Comparison of ENCODE assay signal across 9 cellular contexts in genomic region chr12:666766-667308, GRCh38. TPM values are rescaled to one million over a fixed set of nuclear protein-coding genes. Genes with fewer than 3 reads are reported as not detected.
DNase-seq lines count a peak whose midpoint lies in the region; ATAC-seq and TF ChIP-seq lines count a peak whose summit lies in the region.
"Had no signal": no experiment of that assay in that cellular context is flagged by ENCODE, and none has a peak within 500 bp of the region (broad histone marks: within the 10 kb centered on the region; RNA-seq: fewer than 3 reads in every experiment).

No MANE protein-coding gene starts in this region.

- peaks cover 78% of the 10 kb centered on the region for H3K4me1 Mint-ChIP-seq in CD4-positive, alpha-beta T cell (ENCODE audit: low read depth)

- H3K27me3 Mint-ChIP-seq in CD4-positive, alpha-beta T cell = no peaks in the 10 kb centered on the region

- H3K4me3 ChIP-seq in SJCRH30 (peak overlapping the region; percentile 32), mesendoderm (ENCODE audit: low read length) (no peak overlapping the region), MG63 (no peak overlapping the region)
- H3K4me3 ChIP-seq in effector memory CD4-positive, alpha-beta T cell (ENCODE audit: insufficient read depth, low read depth, low read length, poor library complexity, severe bottlenecking) = no peak overlapping the region

- H3K4me1 ChIP-seq in SJCRH30 (no peaks in the 10 kb centered on the region; the same call in none of the 2 replicates), mesendoderm (ENCODE audit: control insufficient read depth, low read depth, low read length) (no peaks in the 10 kb centered on the region)
- H3K4me1 ChIP-seq in effector memory CD4-positive, alpha-beta T cell (ENCODE audit: control insufficient read depth, insufficient read depth, low read length, poor library complexity, severe bottlenecking) = peaks cover 15% of the 10 kb centered on the region

- no peaks in the 10 kb centered on the region for H3K79me2 ChIP-seq in mesendoderm (ENCODE audit: control insufficient read depth, insufficient read depth, low read length)

- no peaks in the 10 kb centered on the region for H3K9me3 Mint-ChIP-seq in CD4-positive, alpha-beta T cell

- H2BK15ac ChIP-seq in mesendoderm (replicated peaks; ENCODE audit: low read depth) = no peak overlapping the region

- no peak overlapping the region for H2BK5ac ChIP-seq in mesendoderm (ENCODE audit: low read length)

- H3K27ac ChIP-seq in CD4-positive, alpha-beta T cell (ENCODE audit: low read depth, low read length) = no peak overlapping the region
- H3K27ac ChIP-seq in SJCRH30 (no peak overlapping the region), mesendoderm (ENCODE audit: low read depth, low read length) (no peak overlapping the region)
- H3K27ac ChIP-seq in effector memory CD4-positive, alpha-beta T cell (ENCODE audit: insufficient read depth, low read length, poor library complexity, severe bottlenecking) = peak overlapping the region; percentile 20

- no peak overlapping the region for H3K9ac ChIP-seq in mesendoderm (ENCODE audit: low read length)

- peak overlapping the region; percentile 40 for H3K4me3 Mint-ChIP-seq in CD4-positive, alpha-beta T cell

- no peak overlapping the region for H3K56ac ChIP-seq in mesendoderm (ENCODE audit: low read length)

- no peak overlapping the region for H2BK120ac ChIP-seq in mesendoderm (ENCODE audit: low read depth, low read length)

- H3K27ac Mint-ChIP-seq in CD4-positive, alpha-beta T cell = peak overlapping the region; percentile 80

- H2AK5ac ChIP-seq in mesendoderm (ENCODE audit: low read length) = no peak overlapping the region

- H4K5ac ChIP-seq in mesendoderm (ENCODE audit: low read length) = no peak overlapping the region

- CTCF ChIA-PET in CD4-positive, alpha-beta T cell (lab: Charles Lee) = interaction anchor here (0.7 to 3.8 kb wide), 4 partner anchors 21 to 136 kb away, joined by 3 to 24 read pairs (median 4); partner anchors contain the start of gene WNK1

- no peaks in the 10 kb centered on the region for H3K9me3 ChIP-seq in CD4-positive, alpha-beta T cell (ENCODE audit: control insufficient read depth, low read length)
- H3K9me3 ChIP-seq in SJCRH30 (replicated peaks) = no peaks in the 10 kb centered on the region
- no peaks in the 10 kb centered on the region for H3K9me3 ChIP-seq in effector memory CD4-positive, alpha-beta T cell (ENCODE audit: control insufficient read depth, low read length)
- no peaks in the 10 kb centered on the region for H3K9me3 ChIP-seq in MG63

- TF ChIP-seq CTCF in CD4-positive, alpha-beta T cell (IDR thresholded peaks at IDR 0.05) = no peak

- no peak overlapping the region for H3K4me2 ChIP-seq in mesendoderm (ENCODE audit: low read length)

- no peak overlapping the region for H3K18ac ChIP-seq in mesendoderm (ENCODE audit: low read length)

- H3K36me3 Mint-ChIP-seq in CD4-positive, alpha-beta T cell (ENCODE audit: low read depth) = no peaks in the 10 kb centered on the region

- peak; percentile 45 for ATAC-seq in CD4-positive, alpha-beta T cell (ENCODE audit: poor library complexity)
- ATAC-seq in GM19372 (IDR thresholded peaks at IDR 0.05; ENCODE audit: low read depth, unreplicated experiment) (peak; percentile 46), sciatic nerve (no peak)

- no CpG with 5 or more reads among the region's 7 CpGs for WGBS in mesendoderm (ENCODE audit: extremely low coverage, insufficient coverage, low lambda C conversion rate)

- no peaks in the 10 kb centered on the region for H3K27me3 ChIP-seq in CD4-positive, alpha-beta T cell (ENCODE audit: control insufficient read depth, insufficient read depth, low read length)
- H3K27me3 ChIP-seq in SJCRH30 = no peaks in the 10 kb centered on the region
- no peaks in the 10 kb centered on the region for H3K27me3 ChIP-seq in effector memory CD4-positive, alpha-beta T cell (replicated peaks; ENCODE audit: control insufficient read depth, insufficient read depth, low read length, poor library complexity, severe bottlenecking)
- no peaks in the 10 kb centered on the region for H3K27me3 ChIP-seq in mesendoderm (ENCODE audit: insufficient read depth, low read length, poor library complexity)
- H3K27me3 ChIP-seq in MG63 = peaks cover under 1% of the 10 kb centered on the region; the same call in 1 of the 2 replicates

- no peaks in the 10 kb centered on the region for H3K79me1 ChIP-seq in mesendoderm (ENCODE audit: low read length)

- H3K23ac ChIP-seq in mesendoderm (ENCODE audit: low read length) = no peak overlapping the region

- no peak for DNase-seq in CD4-positive, alpha-beta T cell
- DNase-seq in SJCRH30 (peak in 1 of 2 experiments; percentile 46), putamen (ENCODE audit: low spot score) (no peak), mesendoderm (no peak), MG63 (no peak), sciatic nerve (ENCODE audit: low spot score) (no peak)
- no peak for DNase-seq in effector memory CD4-positive, alpha-beta T cell
- DNase-seq: NCI-H2171 treated with DMSO at 0.1 percent for 48 hours had no signal

- H4K8ac ChIP-seq in mesendoderm (ENCODE audit: low read depth, low read length) = no peak overlapping the region

- intact Hi-C loops in CD4-positive, alpha-beta T cell (cut with DNase I, micrococcal nuclease) = loop anchor here in 1 of 2 experiments (10.0 kb wide), 1 partner anchor 92 kb away; no protein-coding TSS in a partner anchor
- intact Hi-C loops in sciatic nerve (cut with DNase I) = no loop called here

- POLR2A ChIA-PET in CD4-positive, alpha-beta T cell (lab: Charles Lee) = interaction anchor here (1.0 to 7.0 kb wide), 5 partner anchors 18 to 88 kb away, joined by 3 to 56 read pairs (median 3); partner anchors contain the start of gene WNK1

- H3K36me3 ChIP-seq in SJCRH30 (no peaks in the 10 kb centered on the region), mesendoderm (ENCODE audit: control insufficient read depth, insufficient read depth, low read length) (no peaks in the 10 kb centered on the region), MG63 (no peaks in the 10 kb centered on the region)
- H3K36me3 ChIP-seq in effector memory CD4-positive, alpha-beta T cell (ENCODE audit: control insufficient read depth, insufficient read depth, low read length) = no peaks in the 10 kb centered on the region

- no peak overlapping the region for H3K4ac ChIP-seq in mesendoderm (ENCODE audit: low read depth, low read length)

RNA-seq across cellular contexts. Expression of gene NINJ2, which starts 3.6 kb away (rescaled TPM):
- 1 to 10 TPM; 1.1 to 3.4 TPM for total RNA-seq in CD4-positive, alpha-beta T cell
- total RNA-seq in SJCRH30 (2014; rRNA removed; shearing (Covaris generic)) = 0.24 TPM in 1 of 2 replicates, not detected in the other
- polyA plus RNA-seq in mesendoderm (2013, experiment 1 of 2) = 0.38 TPM
- polyA plus RNA-seq in mesendoderm (2013, experiment 2 of 2) = 0.35 TPM
- 3.1 TPM in 1 of 2 replicates, not detected in the other for total RNA-seq in MG63 (2014; rRNA removed; shearing (Covaris generic); ENCODE audit: low replicate concordance)
- 6.2 TPM for total RNA-seq in sciatic nerve
